ENCODE assay signal across 8 cellular contexts in the genomic region with DNA sequence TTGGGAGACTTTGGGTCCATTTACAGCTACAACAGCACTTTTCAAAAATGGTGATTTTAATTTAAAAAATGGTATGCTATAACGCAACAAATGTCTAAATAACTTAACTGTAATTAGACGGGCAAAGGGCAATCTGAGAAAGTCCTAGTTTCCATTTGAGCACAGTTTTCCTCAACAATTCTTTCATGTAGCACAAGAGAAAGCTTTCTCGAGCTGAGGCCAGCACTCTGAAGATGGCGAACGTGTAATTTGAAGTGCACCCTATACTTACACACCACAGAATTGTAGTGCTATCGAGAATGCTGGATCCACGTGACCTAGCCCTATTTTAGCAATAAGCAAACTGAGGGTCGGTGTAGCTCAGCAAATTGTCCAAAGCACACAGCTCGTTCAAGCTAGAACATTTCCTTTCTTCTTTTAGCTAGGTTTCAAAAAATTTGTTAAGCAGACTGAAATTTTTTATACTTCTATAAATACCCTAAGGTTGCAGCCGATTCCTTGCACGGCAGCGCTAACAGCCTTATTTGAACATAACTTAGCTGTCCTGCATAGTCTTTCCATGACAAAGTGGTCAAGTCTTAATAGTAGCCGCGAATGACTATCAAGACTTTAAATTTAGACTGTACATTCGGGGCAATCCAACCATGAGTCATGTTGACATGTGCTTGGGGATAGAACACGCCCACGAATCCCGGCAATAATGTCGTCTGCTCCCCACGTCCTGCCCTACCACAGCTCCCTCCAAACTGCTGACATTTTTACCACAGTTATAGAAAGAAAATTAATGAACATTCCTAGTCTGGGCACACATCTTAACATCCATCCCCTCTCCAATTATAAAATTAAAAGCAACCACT. TPM values are rescaled to one million over a fixed set of nuclear protein-coding genes. Genes with fewer than 3 reads are reported as not detected.
DNase-seq lines count a peak whose midpoint lies in the region; ATAC-seq, FAIRE-seq and TF ChIP-seq lines count a peak whose summit lies in the region.

No MANE protein-coding gene starts in this region.

- H3K79me1 ChIP-seq in H9 (ENCODE audit: insufficient read depth, low read depth, low read length, poor library complexity, severe bottlenecking), result no peaks in the 10 kb centered on the region

- no peak overlapping the region for H3K4me3 ChIP-seq in Karpas-422 (ENCODE audit: low read length)

- H3K23ac ChIP-seq in H9 (ENCODE audit: insufficient read length, low read depth, low read length), result no peak overlapping the region

- H3K36me3 ChIP-seq in Karpas-422 (ENCODE audit: insufficient read depth, low read length), result peaks cover 18% of the 10 kb centered on the region

- H3K4me2 ChIP-seq in H9 (ENCODE audit: insufficient read depth, insufficient read length, low read length), result no peak overlapping the region
- no peak overlapping the region for H3K4me2 ChIP-seq in Karpas-422 (ENCODE audit: low read depth, low read length, poor library complexity, severe bottlenecking)

- H3K9me3 ChIP-seq in H9 (ENCODE audit: control insufficient read depth, low read depth, low read length), result no peaks in the 10 kb centered on the region
- no peaks in the 10 kb centered on the region for H3K9me3 ChIP-seq in Karpas-422 (ENCODE audit: low read length)

- DNase-seq in H9, result peak; percentile 10
- peak; percentile 54 for DNase-seq in activated CD4-positive, alpha-beta memory T cell treated with anti-CD3 and anti-CD28 coated beads for 36 hours
- peak; percentile 95 for DNase-seq in fibroblast of peridontal ligament (ENCODE audit: extremely low read depth)
- no peak for DNase-seq in progenitor cell of endocrine pancreas (ENCODE audit: low spot score, unreplicated experiment)
- DNase-seq in GM10266 (ENCODE audit: extremely low spot score), result no peak
- DNase-seq in GM19239 (ENCODE audit: insufficient read length, low spot score), result no peak
- no peak for DNase-seq in Karpas-422

- no peaks in the 10 kb centered on the region for H3K9me2 ChIP-seq in Karpas-422 (replicated peaks; ENCODE audit: insufficient read depth, low read length)

- no peaks in the 10 kb centered on the region for H3K27me3 ChIP-seq in H9 (ENCODE audit: insufficient read depth, low read length)
- H3K27me3 ChIP-seq in Karpas-422 (ENCODE audit: low read length), result no peaks in the 10 kb centered on the region

- no peak overlapping the region for H2AK5ac ChIP-seq in H9 (ENCODE audit: insufficient read length, low read length)

- no peak overlapping the region for H2BK20ac ChIP-seq in H9 (ENCODE audit: low read depth, low read length, poor library complexity, severe bottlenecking)

- POLR2A ChIA-PET in activated CD4-positive, alpha-beta memory T cell treated with anti-CD3 and anti-CD28 coated beads for 36 hours (lab: Charles Lee), result interaction anchor here (1.0 to 5.7 kb wide), 15 partner anchors 8 to 577 kb away, joined by 3 to 49 read pairs (median 5); a partner anchor contains a TSS

- CTCF ChIA-PET in activated CD4-positive, alpha-beta memory T cell treated with anti-CD3 and anti-CD28 coated beads for 36 hours (lab: Charles Lee), result interaction anchor here (1.0 to 1.9 kb wide), 7 partner anchors 10 to 882 kb away, joined by 3 to 8 read pairs (median 3); no protein-coding TSS in a partner anchor

- H3K27ac Mint-ChIP-seq in H9 (peak overlapping the region; percentile 5 to 95 (median 66); a peak in 5 of 7 replicates), progenitor cell of endocrine pancreas (peak overlapping the region; percentile 95)
- H3K27ac Mint-ChIP-seq in activated CD4-positive, alpha-beta memory T cell treated with anti-CD3 and anti-CD28 coated beads for 36 hours, result peak overlapping the region; percentile 82

- no peak overlapping the region for H3T11ph ChIP-seq in H9 (ENCODE audit: low read length)

- H3K23me2 ChIP-seq in H9 (ENCODE audit: insufficient read length, low read depth, low read length, poor library complexity, severe bottlenecking), result no peaks in the 10 kb centered on the region

- H2BK120ac ChIP-seq in H9 (ENCODE audit: low read depth, low read length, poor library complexity, severe bottlenecking), result no peak overlapping the region

- H2BK15ac ChIP-seq in H9 (ENCODE audit: low read depth, low read length), result no peak overlapping the region

- TF ChIP-seq CTCF in H9 (conservative IDR thresholded peaks at IDR 0.05) (no peak), progenitor cell of endocrine pancreas (IDR thresholded peaks at IDR 0.05; ENCODE audit: unreplicated experiment) (no peak), GM10266 (IDR thresholded peaks at IDR 0.05; ENCODE audit: control insufficient read depth, insufficient read depth, low read depth, missing control alignments) (no peak)

- H3K4me1 Mint-ChIP-seq in H9, result peaks cover 29 to 37% of the 10 kb centered on the region in 2 experiments
- H3K4me1 Mint-ChIP-seq in activated CD4-positive, alpha-beta memory T cell treated with anti-CD3 and anti-CD28 coated beads for 36 hours (ENCODE audit: low read depth), result peaks cover 59% of the 10 kb centered on the region
- peaks cover 24% of the 10 kb centered on the region for H3K4me1 Mint-ChIP-seq in progenitor cell of endocrine pancreas (ENCODE audit: low read depth)

- no CpG with 5 or more reads among the region's 20 CpGs for WGBS in H9 (ENCODE audit: extremely low coverage, insufficient read length, low lambda C conversion rate)

- H3K27ac ChIP-seq in H9 (ENCODE audit: insufficient read length, low read depth, low read length) (no peak overlapping the region), Karpas-422 (ENCODE audit: low read length) (no peak overlapping the region)

- H3K36me3 Mint-ChIP-seq in H9 (ENCODE audit: insufficient read depth in 1 of 3, low read depth in 3 of 3), result peaks cover 32 to 43% (median 40%) of the 10 kb centered on the region in 3 experiments
- H3K36me3 Mint-ChIP-seq in activated CD4-positive, alpha-beta memory T cell treated with anti-CD3 and anti-CD28 coated beads for 36 hours, result peaks cover 58% of the 10 kb centered on the region
- H3K36me3 Mint-ChIP-seq in progenitor cell of endocrine pancreas (ENCODE audit: insufficient read depth), result peaks cover 37% of the 10 kb centered on the region

- no peaks in the 10 kb centered on the region for H3K27me3 Mint-ChIP-seq in H9 (ENCODE audit: low read depth)
- H3K27me3 Mint-ChIP-seq in activated CD4-positive, alpha-beta memory T cell treated with anti-CD3 and anti-CD28 coated beads for 36 hours, result no peaks in the 10 kb centered on the region
- H3K27me3 Mint-ChIP-seq in progenitor cell of endocrine pancreas, result no peaks in the 10 kb centered on the region

- intact Hi-C loops in activated CD4-positive, alpha-beta memory T cell treated with anti-CD3 and anti-CD28 coated beads for 36 hours (cut with micrococcal nuclease), result loop anchor here (1.0 to 5.0 kb wide), 3 partner anchors 10 to 168 kb away; no protein-coding TSS in a partner anchor

- no peak overlapping the region for H3K56ac ChIP-seq in H9 (ENCODE audit: insufficient read length, low read depth, low read length)

- H4K5ac ChIP-seq in H9 (ENCODE audit: insufficient read length, low read depth, low read length), result no peak overlapping the region

- H2AFZ ChIP-seq in H9 (ENCODE audit: low read length) (no peak overlapping the region), Karpas-422 (ENCODE audit: low read length) (no peak overlapping the region)

- H3K79me2 ChIP-seq in H9 (ENCODE audit: insufficient read depth, low read length) (no peaks in the 10 kb centered on the region; the same call in 1 of the 2 replicates), Karpas-422 (ENCODE audit: low read length) (no peaks in the 10 kb centered on the region)

- H3K4me3 Mint-ChIP-seq in H9 (no peak overlapping the region), progenitor cell of endocrine pancreas (ENCODE audit: low read depth) (no peak overlapping the region)
- peak overlapping the region; percentile 25 for H3K4me3 Mint-ChIP-seq in activated CD4-positive, alpha-beta memory T cell treated with anti-CD3 and anti-CD28 coated beads for 36 hours

- no peak overlapping the region for H2BK5ac ChIP-seq in H9 (ENCODE audit: insufficient read length, low read length)

- H4K8ac ChIP-seq in H9 (replicated peaks; ENCODE audit: insufficient read length, low read depth, low read length), result no peak overlapping the region

- H3K14ac ChIP-seq in H9 (ENCODE audit: insufficient read depth, low read length), result no peak overlapping the region

- H4K20me1 ChIP-seq in H9 (ENCODE audit: control insufficient read depth, insufficient read depth, insufficient read length) (no peaks in the 10 kb centered on the region), Karpas-422 (ENCODE audit: insufficient read depth, low read depth, low read length) (no peaks in the 10 kb centered on the region)

- H3K4ac ChIP-seq in H9 (ENCODE audit: low read depth, low read length), result no peak overlapping the region

- H3K4me1 ChIP-seq in H9 (ENCODE audit: insufficient read depth, low read length) (peaks cover 3% of the 10 kb centered on the region; the same call in 1 of the 2 replicates), Karpas-422 (ENCODE audit: low read length) (no peaks in the 10 kb centered on the region)

- no peak for FAIRE-seq in GM19239 (lab: Jason Lieb, UNC)

- ATAC-seq in HG02885 (IDR thresholded peaks at IDR 0.05; ENCODE audit: poor library complexity, unreplicated experiment), result no peak

- H2BK12ac ChIP-seq in H9 (ENCODE audit: insufficient read length, low read depth, low read length), result no peak overlapping the region

- H3K9me3 Mint-ChIP-seq in H9 (0 out of 5 replicates have a peak, but pooled peaks cover 0 to 2% of the 10 kb centered on the region in 2 experiments), progenitor cell of endocrine pancreas (ENCODE audit: low read depth) (no peaks in the 10 kb centered on the region)
- H3K9me3 Mint-ChIP-seq in activated CD4-positive, alpha-beta memory T cell treated with anti-CD3 and anti-CD28 coated beads for 36 hours, result no peaks in the 10 kb centered on the region

- no peak overlapping the region for H4K91ac ChIP-seq in H9 (ENCODE audit: insufficient read length, low read depth, low read length)

- H3K9ac ChIP-seq in H9 (ENCODE audit: extremely low read depth, insufficient read length, low read length) (no peak overlapping the region), Karpas-422 (ENCODE audit: low read length) (no peak overlapping the region)

- H3K18ac ChIP-seq in H9 (ENCODE audit: insufficient read length, low read depth, low read length), result no peak overlapping the region

RNA-seq across cellular contexts. Expression of a gene that starts 10.0 kb away (rescaled TPM):
- 19.3 and 20.9 TPM in 2 replicates for total RNA-seq in H9 (2021)
- total RNA-seq in activated CD4-positive, alpha-beta memory T cell treated with anti-CD3 and anti-CD28 coated beads for 36 hours, result 100 to 1,000 TPM; 144 to 151 TPM
- total RNA-seq in progenitor cell of endocrine pancreas, result 95.5 and 109 TPM in 2 replicates
- total RNA-seq in Karpas-422 (2014; rRNA removed; shearing (Covaris generic); ENCODE audit: low replicate concordance), result 3.9 and 5.9 TPM in 2 replicates

Comparison
In these comparisons a context has a peak if more than half of its experiments do, and no peak if none do; other contexts are left out.
1. DNase-seq: peak in H9 (single experiment), activated CD4-positive, alpha-beta memory T cell treated with anti-CD3 and anti-CD28 coated beads for 36 hours (single experiment) and fibroblast of peridontal ligament (single experiment); none in progenitor cell of endocrine pancreas (single experiment), GM10266 (single experiment), GM19239 (single experiment) and Karpas-422 (single experiment).
2. Peak in every context shown above with its lines, with median percentiles within 50 percentile points of each other: H3K27ac Mint-ChIP-seq.